27 cellular contexts compared by ENCODE assay signal in the genomic region with DNA sequence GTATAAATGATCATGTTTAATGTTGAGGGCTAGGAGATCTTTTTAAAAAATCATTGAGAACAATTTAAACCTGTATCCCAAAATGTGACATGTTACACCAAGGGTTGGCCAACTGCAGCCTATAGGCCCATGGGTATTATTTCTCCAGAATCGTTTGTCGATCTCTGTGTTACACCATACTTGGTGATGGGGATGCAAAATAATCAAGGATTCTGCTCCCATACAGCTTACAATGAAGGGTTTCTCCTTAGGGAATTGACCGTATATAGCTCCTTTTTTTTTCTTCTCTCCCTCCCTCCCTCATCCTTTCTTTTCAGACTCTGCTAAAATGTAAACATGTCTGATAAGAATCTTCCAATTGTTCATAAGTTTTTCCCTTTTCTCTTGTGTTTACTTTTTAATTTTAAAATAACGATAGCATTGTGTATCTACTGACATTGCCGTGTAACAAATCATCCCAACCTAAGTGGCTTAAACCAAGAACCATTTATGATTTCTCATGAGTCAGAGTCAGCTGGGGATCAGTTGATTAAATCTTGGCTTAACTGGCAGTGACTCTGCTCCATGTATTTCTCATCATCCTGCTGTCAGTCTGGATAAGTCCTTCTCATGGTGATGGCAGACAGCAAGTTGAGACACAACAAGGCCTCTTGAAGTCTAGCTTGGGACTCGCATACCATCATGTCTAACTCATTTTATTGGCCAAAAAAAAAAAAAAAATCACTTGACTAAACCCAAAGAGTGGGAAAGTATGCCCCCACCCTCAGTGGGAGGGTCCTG. TPM values are rescaled to one million over a fixed set of nuclear protein-coding genes. Genes with fewer than 3 reads are reported as not detected.
"Had no signal": no experiment of that assay in that cellular context is flagged by ENCODE, and none has a peak within 500 bp of the region (broad histone marks: within the 10 kb centered on the region; RNA-seq: fewer than 3 reads in every experiment).

No MANE protein-coding gene starts in this region.

- H3K4me1 ChIP-seq: colonic mucosa, heart right ventricle, left ventricle myocardium inferior, right atrium auricular region, stomach, thyroid gland, upper lobe of right lung had no signal

- FAIRE-seq: endometrium had no signal

- H3K27ac Mint-ChIP-seq: activated CD8-positive, alpha-beta T cell treated with anti-CD3 and anti-CD28 coated beads for 36 hours; activated naive CD4-positive, alpha-beta T cell treated with anti-CD3 and anti-CD28 coated beads, Interleukin-2, amount 50 U/mL, for 72 hours; natural killer cell treated with Interleukin-12 subunit alpha and Interleukin-12 subunit beta and Interleukin-15 and Interleukin-18, amount 100 ng/mL, for 72 hours; stimulated activated naive B cell treated with anti-CD40 and anti-IgM and Interleukin-4, amounts not matched to agents 10 μg/mL and 1 μg/mL and 100 μg/mL, for 72 hours; T-cell had no signal

- H3K36me3 Mint-ChIP-seq: stimulated activated naive B cell treated with anti-CD40 and anti-IgM and Interleukin-4, amounts not matched to agents 10 μg/mL and 1 μg/mL and 100 μg/mL, for 72 hours; T-cell had no signal

- H3K4me3 Mint-ChIP-seq: activated CD8-positive, alpha-beta T cell treated with anti-CD3 and anti-CD28 coated beads for 36 hours; natural killer cell treated with Interleukin-12 subunit alpha and Interleukin-12 subunit beta and Interleukin-15 and Interleukin-18, amount 100 ng/mL, for 72 hours; stimulated activated naive B cell treated with anti-CD40 and anti-IgM and Interleukin-4, amounts not matched to agents 10 μg/mL and 1 μg/mL and 100 μg/mL, for 72 hours; T-cell had no signal

- ATAC-seq: activated CD8-positive, alpha-beta T cell treated with anti-CD3 and anti-CD28 coated beads for 36 hours; activated naive CD4-positive, alpha-beta T cell treated with anti-CD3 and anti-CD28 coated beads, Interleukin-2, amount 50 U/mL, for 72 hours; heart right ventricle; mucosa of descending colon; natural killer cell treated with Interleukin-12 subunit alpha and Interleukin-12 subunit beta and Interleukin-15 and Interleukin-18, amount 100 ng/mL, for 72 hours; stimulated activated naive B cell treated with anti-CD40 and anti-IgM and Interleukin-4, amounts not matched to agents 10 μg/mL and 1 μg/mL and 100 μg/mL, for 72 hours; T-cell; upper lobe of right lung had no signal

- DNase-seq: activated CD4-positive, alpha-beta T cell treated with anti-CD3 and anti-CD28 coated beads, Interleukin-2, amount 50 U/mL, for 1 hour; activated CD4-positive, CD25-positive, alpha-beta regulatory T cell treated with anti-CD3 and anti-CD28 coated beads, Interleukin-2, amount 50 U/mL, for 72 hours; activated CD8-positive, alpha-beta T cell treated with anti-CD3 and anti-CD28 coated beads for 36 hours; activated naive CD4-positive, alpha-beta T cell; activated T-cell treated with anti-CD3 and anti-CD28 coated beads, Interleukin-2, amount 50 U/mL, for 48 hours; anterior cingulate cortex; cerebellar nuclear complex; colonic mucosa; effector CD8-positive, alpha-beta T cell; erythroblast; foreskin melanocyte; heart right ventricle; left ventricle myocardium inferior; mucosa of descending colon; stimulated activated CD4-positive, alpha-beta T cell treated with anti-CD3 and anti-CD28 coated beads, Interleukin-15, amount 100 ng/mL, for 24 hours; stimulated activated CD4-positive, alpha-beta T cell treated with anti-CD3 and anti-CD28 coated beads, Interleukin-2, amount 100 ng/mL, for 24 hours; stimulated activated naive B cell treated with anti-CD40 and anti-IgM and Interleukin-4, amounts not matched to agents 10 μg/mL and 1 μg/mL and 100 μg/mL, for 72 hours; stomach; T-cell; thyroid gland; upper lobe of right lung had no signal

- H3K36me3 ChIP-seq: cardiac muscle cell, colonic mucosa, left ventricle myocardium inferior, right atrium auricular region, stomach, thyroid gland, upper lobe of right lung had no signal

- H3K4me3 ChIP-seq: cardiac muscle cell, colonic mucosa, heart right ventricle, left ventricle myocardium inferior, lung, mucosa of descending colon, right atrium auricular region, stomach, thyroid gland, upper lobe of right lung had no signal

- H3K27me3 ChIP-seq: cardiac muscle cell, colonic mucosa, heart right ventricle, right atrium auricular region, stomach, thyroid gland, upper lobe of right lung had no signal

- H3K4me1 Mint-ChIP-seq: stimulated activated naive B cell treated with anti-CD40 and anti-IgM and Interleukin-4, amounts not matched to agents 10 μg/mL and 1 μg/mL and 100 μg/mL, for 72 hours; T-cell had no signal

- H3K9me3 ChIP-seq: colonic mucosa, thyroid gland had no signal

- H3K27ac ChIP-seq: cardiac muscle cell, colonic mucosa, heart right ventricle, left ventricle myocardium inferior, right atrium auricular region, stomach, thyroid gland, upper lobe of right lung had no signal

RNA-seq across cellular contexts. Expression of a gene that starts 48.0 kb away (rescaled TPM):
- total RNA-seq: activated CD8-positive, alpha-beta T cell treated with anti-CD3 and anti-CD28 coated beads for 36 hours; activated naive CD4-positive, alpha-beta T cell treated with anti-CD3 and anti-CD28 coated beads, Interleukin-2, amount 50 U/mL, for 72 hours; natural killer cell treated with Interleukin-12 subunit alpha and Interleukin-12 subunit beta and Interleukin-15 and Interleukin-18, amount 100 ng/mL, for 72 hours; T-cell had no signal
